1 cellular context compared by ENCODE assay signal in the genomic region with DNA sequence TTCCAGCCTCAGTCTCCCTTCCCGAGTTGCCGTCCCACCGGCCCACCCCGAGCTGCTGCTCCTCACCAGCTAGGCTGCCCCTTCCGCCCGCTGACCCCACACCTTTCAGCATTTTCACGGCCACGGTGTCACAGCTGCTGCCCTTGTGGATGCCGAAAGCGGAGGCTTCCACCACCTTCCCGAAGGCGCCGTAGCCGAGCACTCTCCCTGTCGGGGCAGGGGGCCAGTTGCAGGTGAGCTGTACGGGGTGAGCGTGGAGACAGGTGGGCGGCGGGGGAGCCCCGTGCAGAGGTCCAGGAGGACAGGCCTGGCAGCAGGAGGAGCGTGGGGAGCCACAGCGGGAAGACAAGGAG.
TF ChIP-seq lines count a peak whose summit lies in the region.

No MANE protein-coding gene starts in this region.

TF ChIP-seq in H1, 55 proteins besides CTCF, POLR2A, EP300 and RAD21:
- TF ChIP-seq ASH2L (IDR thresholded peaks at IDR 0.05; ENCODE audit: low read length) = no peak
TF ChIP-seq in H1: peak in this region for 0.
